In genomic region chr6:79536615-79536968, GRCh38 we compare ENCODE assay signal across 8 cellular contexts. TPM values are rescaled to one million over a fixed set of nuclear protein-coding genes. Genes with fewer than 3 reads are reported as not detected.
DNase-seq lines count a peak whose midpoint lies in the region; TF ChIP-seq lines count a peak whose summit lies in the region.

No MANE protein-coding gene starts in this region.

- 1% methylated on average over 10 of the region's 10 CpGs for WGBS in suprapubic skin

- H3K9me3 ChIP-seq in iPS-18c (ENCODE audit: control insufficient read depth, insufficient read depth, low read length) (no peaks in the 10 kb centered on the region), suprapubic skin (no peaks in the 10 kb centered on the region)

- peaks cover 13% of the 10 kb centered on the region for H3K4me1 ChIP-seq in suprapubic skin

- H3K27me3 ChIP-seq in suprapubic skin = no peaks in the 10 kb centered on the region

- peak overlapping the region; percentile 95 for H3K27ac ChIP-seq in suprapubic skin

- no peaks in the 10 kb centered on the region for H3K36me3 ChIP-seq in suprapubic skin

- TF ChIP-seq CTCF in suprapubic skin (IDR thresholded peaks at IDR 0.05) = no peak

- DNase-seq in NCI-H510A treated with DMSO at 0.1 percent for 48 hours (lab: John Stamatoyannopoulos, UW) (peak; percentile 52), NCI-H510A (lab: John Stamatoyannopoulos, UW) (no peak), amniotic epithelial cell (ENCODE audit: low read depth) (peak; percentile 28), suprapubic skin (ENCODE audit: low spot score in 2 of 2) (peak in 1 of 2 donors; percentile 62), mesenteric fat pad (ENCODE audit: low spot score) (no peak), NCI-H187 (lab: John Stamatoyannopoulos, UW) (no peak), AML-193 (lab: John Stamatoyannopoulos, UW) (no peak)

- H3K4me3 ChIP-seq in iPS-18c (ENCODE audit: insufficient read depth, low read depth, low read length) = peak overlapping the region; percentile 98
- H3K4me3 ChIP-seq in suprapubic skin = peak overlapping the region; percentile 85

- TF ChIP-seq POLR2A in suprapubic skin (IDR thresholded peaks at IDR 0.05) = no peak

- no peak for TF ChIP-seq EP300 in suprapubic skin (IDR thresholded peaks at IDR 0.05)

RNA-seq across cellular contexts. Expression of gene LCA5, which starts 0.6 kb away (rescaled TPM):
- total RNA-seq in suprapubic skin (1 to 10 TPM in 3 of 4 donors, under 1 TPM in 1; 0.95 to 2.6 (median 1.5) TPM), mesenteric fat pad (3.1 TPM)

Comparison
In these comparisons a context has a peak if more than half of its experiments do, and no peak if none do; other contexts are left out.
1. DNase-seq: peak in NCI-H510A treated with DMSO at 0.1 percent for 48 hours (single experiment) and amniotic epithelial cell (single experiment); none in NCI-H510A (single experiment), mesenteric fat pad (single experiment), NCI-H187 (0 of 2) and AML-193 (0 of 2).